18 cellular contexts compared by ENCODE assay signal in genomic region chr4:108519911-108520310, GRCh38.
"Had no signal": no experiment of that assay in that cellular context is flagged by ENCODE, and none has a peak within 500 bp of the region (broad histone marks: within the 10 kb centered on the region; RNA-seq: fewer than 3 reads in every experiment).

No MANE protein-coding gene starts in this region.

- H3K4me3 ChIP-seq: adrenal gland, cardiac muscle cell, dorsolateral prefrontal cortex, gastroesophageal sphincter, heart right ventricle, right atrium auricular region, tibial nerve, uterus had no signal

- ATAC-seq: gastroesophageal sphincter; heart right ventricle; stimulated activated naive B cell treated with anti-CD40 and anti-IgM and Interleukin-4, amounts not matched to agents 10 μg/mL and 1 μg/mL and 100 μg/mL, for 72 hours had no signal

- H3K4me3 Mint-ChIP-seq: activated CD4-positive, alpha-beta memory T cell treated with anti-CD3 and anti-CD28 coated beads for 36 hours; activated T-helper 1 cell treated with anti-CD3 and anti-CD28 coated beads, Interleukin-12 subunit alpha, Interleukin-12 subunit beta, Interleukin-2, Interleukin-4 antibody, amounts not matched to agents 30 ng/mL and 10 ng/mL and 1 ng/mL, durations not matched to agents 14 hours and 24 hours and 36 hours; stimulated activated naive B cell treated with anti-CD40 and anti-IgM and Interleukin-4, amounts not matched to agents 10 μg/mL and 1 μg/mL and 100 μg/mL, for 72 hours had no signal

- H3K4me1 ChIP-seq: gastroesophageal sphincter, right atrium auricular region, uterus had no signal

- H3K27me3 ChIP-seq: adrenal gland, cardiac muscle cell, right atrium auricular region, tibial nerve, uterus had no signal

- H3K36me3 ChIP-seq: adrenal gland, cardiac muscle cell, gastroesophageal sphincter, heart right ventricle, right atrium auricular region, tibial nerve, uterus had no signal

- H3K27ac ChIP-seq: adrenal gland, cardiac muscle cell, dorsolateral prefrontal cortex, gastroesophageal sphincter, heart right ventricle, right atrium auricular region, tibial nerve, uterus had no signal

- H3K9me3 ChIP-seq: adrenal gland, gastroesophageal sphincter, heart right ventricle, right atrium auricular region, tibial nerve, uterus had no signal

- DNase-seq: activated CD4-positive, alpha-beta memory T cell treated with anti-CD3 and anti-CD28 coated beads for 36 hours; activated CD4-positive, alpha-beta T cell treated with anti-CD3 and anti-CD28 coated beads for 1 hour; activated naive CD4-positive, alpha-beta T cell; dorsolateral prefrontal cortex; erythroblast; heart right ventricle; stimulated activated CD4-positive, alpha-beta T cell treated with anti-CD3 and anti-CD28 coated beads, Interleukin-2, amount 100 ng/mL, for 48 hours; stimulated activated naive B cell treated with anti-CD40 and anti-IgM and Interleukin-4, amounts not matched to agents 10 μg/mL and 1 μg/mL and 100 μg/mL, for 72 hours; substantia nigra; T1000; uterus had no signal

- H3K36me3 Mint-ChIP-seq: activated CD4-positive, alpha-beta memory T cell treated with anti-CD3 and anti-CD28 coated beads for 36 hours; stimulated activated naive B cell treated with anti-CD40 and anti-IgM and Interleukin-4, amounts not matched to agents 10 μg/mL and 1 μg/mL and 100 μg/mL, for 72 hours had no signal

- H3K27me3 Mint-ChIP-seq: activated CD4-positive, alpha-beta memory T cell treated with anti-CD3 and anti-CD28 coated beads for 36 hours had no signal

- H3K27ac Mint-ChIP-seq: activated CD4-positive, alpha-beta memory T cell treated with anti-CD3 and anti-CD28 coated beads for 36 hours; activated T-helper 1 cell treated with anti-CD3 and anti-CD28 coated beads, Interleukin-12 subunit alpha, Interleukin-12 subunit beta, Interleukin-2, Interleukin-4 antibody, amounts not matched to agents 30 ng/mL and 10 ng/mL and 1 ng/mL, durations not matched to agents 14 hours and 24 hours and 36 hours; progenitor cell of endocrine pancreas; stimulated activated naive B cell treated with anti-CD40 and anti-IgM and Interleukin-4, amounts not matched to agents 10 μg/mL and 1 μg/mL and 100 μg/mL, for 72 hours had no signal

- H3K9me3 Mint-ChIP-seq: stimulated activated naive B cell treated with anti-CD40 and anti-IgM and Interleukin-4, amounts not matched to agents 10 μg/mL and 1 μg/mL and 100 μg/mL, for 72 hours had no signal
